In genomic region chr15:60799885-60800728, GRCh38 we compare ENCODE assay signal across 11 cellular contexts.
A peak's percentile ranks its signal among the peaks of the same experiment; 100 is the strongest.
DNase-seq lines count a peak whose midpoint lies in the region; ATAC-seq and TF ChIP-seq lines count a peak whose summit lies in the region.
"Had no signal": no experiment of that assay in that cellular context is flagged by ENCODE, and none has a peak within 500 bp of the region (broad histone marks: within the 10 kb centered on the region; RNA-seq: fewer than 3 reads in every experiment).

No MANE protein-coding gene starts in this region.

- H3K4me1 ChIP-seq in left ventricle myocardium inferior = no peaks in the 10 kb centered on the region
- peaks cover 0 to 5% of the 10 kb centered on the region in 2 donors for H3K4me1 ChIP-seq in left lung
- no peaks in the 10 kb centered on the region for H3K4me1 ChIP-seq in thymus (ENCODE audit: control insufficient read depth, insufficient read depth, low read length)

- WGBS in thymus = 79% methylated on average over 9 of the region's 9 CpGs

- H3K36me3 Mint-ChIP-seq in activated naive CD4-positive, alpha-beta T cell treated with anti-CD3 and anti-CD28 coated beads, Interleukin-2, amount 50 U/mL, for 72 hours = peaks cover 1 to 31% of the 10 kb centered on the region in 2 donors
- H3K36me3 Mint-ChIP-seq: memory B cell had no signal

- intact Hi-C loops in left ventricle myocardium superior (cut with micrococcal nuclease) = no loop called here
- intact Hi-C loops in left ventricle myocardium inferior (cut with micrococcal nuclease) = no loop called here
- intact Hi-C loops in left lung (cut with DNase I) = no loop called here

- H3K4me3 ChIP-seq in left ventricle myocardium inferior = no peak overlapping the region
- H3K4me3 ChIP-seq in left lung = no peak overlapping the region
- H3K4me3 ChIP-seq in thymus (ENCODE audit: low read length) = no peak overlapping the region
- H3K4me3 ChIP-seq: ascending aorta had no signal

- DNase-seq in left ventricle myocardium superior (no peak), left ventricle myocardium inferior (no peak), left lung (no peak), SHP77 (lab: John Stamatoyannopoulos, UW) (no peak), NCI-H2081 treated with DMSO at 0.1 percent for 48 hours (lab: John Stamatoyannopoulos, UW) (no peak), mucosa of gallbladder (ENCODE audit: low spot score) (no peak)
- DNase-seq in activated naive CD4-positive, alpha-beta T cell treated with anti-CD3 and anti-CD28 coated beads, Interleukin-2, amount 50 U/mL, for 72 hours (ENCODE audit: low spot score in 2 of 2) = peak in 1 of 2 donors; percentile 42
- DNase-seq: T1000 had no signal

- ATAC-seq in left ventricle myocardium superior (peak; percentile 46), left lung (no peak)
- ATAC-seq in activated naive CD4-positive, alpha-beta T cell treated with anti-CD3 and anti-CD28 coated beads, Interleukin-2, amount 50 U/mL, for 72 hours = peak; percentile 69 to 77

- H3K9me3 ChIP-seq in left ventricle myocardium inferior (replicated peaks) = no peaks in the 10 kb centered on the region
- peaks cover 0 to 1% of the 10 kb centered on the region in 2 donors for H3K9me3 ChIP-seq in left lung
- H3K9me3 ChIP-seq in thymus (ENCODE audit: control insufficient read depth) = no peaks in the 10 kb centered on the region
- H3K9me3 ChIP-seq: ascending aorta had no signal

- H3K27ac ChIP-seq in left ventricle myocardium inferior (replicated peaks) = no peak overlapping the region
- peak overlapping the region; percentile 27 to 28 for H3K27ac ChIP-seq in left lung
- peak overlapping the region; percentile 5 for H3K27ac ChIP-seq in thymus (ENCODE audit: low read depth)

- no peak for TF ChIP-seq CTCF in left ventricle myocardium inferior (IDR thresholded peaks at IDR 0.05; ENCODE audit: borderline replicate concordance)
- no peak for TF ChIP-seq CTCF in left lung (IDR thresholded peaks at IDR 0.05)

- H3K27ac Mint-ChIP-seq in activated naive CD4-positive, alpha-beta T cell treated with anti-CD3 and anti-CD28 coated beads, Interleukin-2, amount 50 U/mL, for 72 hours = peak overlapping the region; percentile 89 to 99
- H3K27ac Mint-ChIP-seq: memory B cell had no signal

- peaks cover 1 to 6% of the 10 kb centered on the region in 2 donors for H3K9me3 Mint-ChIP-seq in activated naive CD4-positive, alpha-beta T cell treated with anti-CD3 and anti-CD28 coated beads, Interleukin-2, amount 50 U/mL, for 72 hours
- H3K9me3 Mint-ChIP-seq: memory B cell had no signal

- H3K27me3 ChIP-seq in left ventricle myocardium inferior (ENCODE audit: low read depth) (no peaks in the 10 kb centered on the region), left lung (no peaks in the 10 kb centered on the region), thymus (ENCODE audit: control insufficient read depth, insufficient read depth) (no peaks in the 10 kb centered on the region)
- H3K27me3 ChIP-seq: ascending aorta had no signal

- H3K36me3 ChIP-seq in left ventricle myocardium inferior (no peaks in the 10 kb centered on the region), left lung (no peaks in the 10 kb centered on the region), thymus (ENCODE audit: control insufficient read depth, insufficient read depth) (no peaks in the 10 kb centered on the region)
- H3K36me3 ChIP-seq: ascending aorta had no signal
